In genomic region chr9:132163457-132163875, GRCh38 we compare ENCODE assay signal across 9 cellular contexts. TPM values are rescaled to one million over a fixed set of nuclear protein-coding genes. Genes with fewer than 3 reads are reported as not detected.
DNase-seq lines count a peak whose midpoint lies in the region; ATAC-seq, FAIRE-seq and TF ChIP-seq lines count a peak whose summit lies in the region.
"Had no signal": no experiment of that assay in that cellular context is flagged by ENCODE, and none has a peak within 500 bp of the region (broad histone marks: within the 10 kb centered on the region; RNA-seq: fewer than 3 reads in every experiment).

No MANE protein-coding gene starts in this region.

- H3K4me3 ChIP-seq in A673 (ENCODE audit: low read depth, low read length, poor library complexity, severe bottlenecking) = peak overlapping the region; percentile 58
- H3K4me3 ChIP-seq in HAP-1 = peak overlapping the region; percentile 45
- H3K4me3 ChIP-seq in colonic mucosa = peak overlapping the region; percentile 25
- peak overlapping the region; percentile 56 for H3K4me3 ChIP-seq in mononuclear cell (ENCODE audit: low read length)

- H3K36me3 ChIP-seq in A673 (ENCODE audit: insufficient read depth, low read length, poor library complexity, severe bottlenecking) (no peaks in the 10 kb centered on the region), HAP-1 (replicated peaks) (no peaks in the 10 kb centered on the region), colonic mucosa (no peaks in the 10 kb centered on the region)

- ATAC-seq in HG03097 (IDR thresholded peaks at IDR 0.05; ENCODE audit: low FRiP score, unreplicated experiment) (no peak), GM21825 (IDR thresholded peaks at IDR 0.05; ENCODE audit: unreplicated experiment) (no peak)

- H3K4me1 ChIP-seq in A673 (ENCODE audit: insufficient read depth, low read length, poor library complexity, severe bottlenecking) (peaks cover 24% of the 10 kb centered on the region), HAP-1 (no peaks in the 10 kb centered on the region), colonic mucosa (peaks cover 3% of the 10 kb centered on the region), mononuclear cell (ENCODE audit: insufficient read depth, low read length) (peaks cover 28% of the 10 kb centered on the region)

- CTCF ChIA-PET in A673 (lab: Charles Lee) = no interaction called here

- FAIRE-seq in urothelium cell line (lab: Jason Lieb, UNC) = no peak
- FAIRE-seq: islet of Langerhans had no signal

- DNase-seq in A673 (ENCODE audit: low spot score) (no peak), HAP-1 (ENCODE audit: low spot score in 2 of 2) (peak in 1 of 2 experiments; percentile 43), colonic mucosa (no peak), urothelium cell line (ENCODE audit: low spot score) (no peak), NCI-H2196 treated with DMSO at 0.1 percent for 48 hours (lab: John Stamatoyannopoulos, UW; ENCODE audit: unreplicated experiment) (no peak)

- BruUV-seq in A673 (replicated peaks; lab: Mats Ljungman, UMichigan) = no TSS peak

- H3K9me3 ChIP-seq in A673 (ENCODE audit: low read depth, low read length, poor library complexity, severe bottlenecking) (no peaks in the 10 kb centered on the region), HAP-1 (no peaks in the 10 kb centered on the region), colonic mucosa (no peaks in the 10 kb centered on the region), mononuclear cell (ENCODE audit: low read depth, low read length) (no peaks in the 10 kb centered on the region)

- no peak overlapping the region for H3K9ac ChIP-seq in colonic mucosa (ENCODE audit: low read depth in 2 of 2, low read length in 2 of 2)

- POLR2A ChIA-PET in A673 (lab: Charles Lee; ENCODE audit: low non-redundant PET) = no interaction called here

- no peak overlapping the region for H3K27ac ChIP-seq in A673 (ENCODE audit: low read depth, low read length, poor library complexity, severe bottlenecking)
- no peak overlapping the region for H3K27ac ChIP-seq in colonic mucosa

- TF ChIP-seq CTCF in A673 (conservative IDR thresholded peaks at IDR 0.05; ENCODE audit: low read depth, low read length) (no peak), colonic mucosa (IDR thresholded peaks at IDR 0.05) (no peak)

- intact Hi-C loops in A673 (cut with micrococcal nuclease; ENCODE audit: unreplicated experiment) = no loop called here
- intact Hi-C loops in colonic mucosa (cut with DNase I) = no loop called here

- in situ Hi-C loops in HAP-1 (cut with MboI; ENCODE audit: low sequenced_read_pairs) = no loop called here

- H3K27me3 ChIP-seq in A673 (replicated peaks; ENCODE audit: insufficient read depth, low read depth, low read length, poor library complexity) (peaks cover 73% of the 10 kb centered on the region), HAP-1 (ENCODE audit: low read depth) (peaks cover 19% of the 10 kb centered on the region), colonic mucosa (peaks cover 56% of the 10 kb centered on the region), mononuclear cell (ENCODE audit: insufficient read depth, low read length) (peaks cover 35% of the 10 kb centered on the region)

RNA-seq across cellular contexts. Expression of gene NTNG2, which starts 1.6 kb away (rescaled TPM):
- total RNA-seq in A673 (2021) = 1.5 and 3.0 TPM in 2 replicates
- 1 to 10 TPM in 1 of 2 donors, under 1 TPM in 1; 0.59 to 1.3 TPM for total RNA-seq in colonic mucosa
- 1.3 TPM for total RNA-seq in mononuclear cell
